ENCODE assay signal across 8 cellular contexts in genomic region chr2:33033524-33034150, GRCh38.
DNase-seq lines count a peak whose midpoint lies in the region; ATAC-seq and TF ChIP-seq lines count a peak whose summit lies in the region.

No MANE protein-coding gene starts in this region.

- in situ Hi-C loops in G401 (cut with HindIII; ENCODE audit: low sequenced_read_pairs), result no loop called here

- no peaks in the 10 kb centered on the region for H3K27me3 Mint-ChIP-seq in stimulated activated naive CD8-positive, alpha-beta T cell treated with anti-CD3 and anti-CD28 coated beads, Interleukin-15, amount 100 ng/mL, for 72 hours

- DNase-seq in G401 (ENCODE audit: low spot score) (peak; percentile 5), NCI-H2227 treated with DMSO at 0.1 percent for 48 hours (lab: John Stamatoyannopoulos, UW) (peak; percentile 59), dedifferentiated amniotic fluid mesenchymal stem cell (ENCODE audit: extremely low spot score) (peak; percentile 56), mucosa of descending colon (no peak), HK-2 (ENCODE audit: unreplicated experiment) (no peak), NCI-H1048 (lab: John Stamatoyannopoulos, UW) (no peak), NK-92 (lab: John Stamatoyannopoulos, UW; ENCODE audit: unreplicated experiment) (no peak)
- no peak for DNase-seq in stimulated activated naive CD8-positive, alpha-beta T cell treated with anti-CD3 and anti-CD28 coated beads, Interleukin-15, amount 100 ng/mL, for 72 hours

- H3K4me3 Mint-ChIP-seq in stimulated activated naive CD8-positive, alpha-beta T cell treated with anti-CD3 and anti-CD28 coated beads, Interleukin-15, amount 100 ng/mL, for 72 hours, result no peak overlapping the region

- no peak overlapping the region for H3K27ac Mint-ChIP-seq in stimulated activated naive CD8-positive, alpha-beta T cell treated with anti-CD3 and anti-CD28 coated beads, Interleukin-15, amount 100 ng/mL, for 72 hours

- no peak overlapping the region for H3K4me3 ChIP-seq in mucosa of descending colon

- H3K36me3 ChIP-seq in mucosa of descending colon (ENCODE audit: low read depth), result no peaks in the 10 kb centered on the region

- intact Hi-C loops in mucosa of descending colon (cut with DNase I, micrococcal nuclease), result loop anchor here in 1 of 2 donors (5.0 kb wide), 1 partner anchor 261 kb away; no protein-coding TSS in a partner anchor

- H3K4me1 Mint-ChIP-seq in stimulated activated naive CD8-positive, alpha-beta T cell treated with anti-CD3 and anti-CD28 coated beads, Interleukin-15, amount 100 ng/mL, for 72 hours, result no peaks in the 10 kb centered on the region

- H3K9me3 Mint-ChIP-seq in stimulated activated naive CD8-positive, alpha-beta T cell treated with anti-CD3 and anti-CD28 coated beads, Interleukin-15, amount 100 ng/mL, for 72 hours, result no peaks in the 10 kb centered on the region

- H3K4me1 ChIP-seq in mucosa of descending colon (ENCODE audit: low read depth), result peaks cover 7% of the 10 kb centered on the region

- no peaks in the 10 kb centered on the region for H3K9me3 ChIP-seq in mucosa of descending colon

- TF ChIP-seq CTCF in mucosa of descending colon (IDR thresholded peaks at IDR 0.05), result no peak

- peak; percentile 72 for ATAC-seq in mucosa of descending colon
- no peak for ATAC-seq in stimulated activated naive CD8-positive, alpha-beta T cell treated with anti-CD3 and anti-CD28 coated beads, Interleukin-15, amount 100 ng/mL, for 72 hours

Comparison
In these comparisons a context has a peak if more than half of its experiments do, and no peak if none do; other contexts are left out.
1. DNase-seq: peak in G401 (single experiment), NCI-H2227 treated with DMSO at 0.1 percent for 48 hours (single experiment) and dedifferentiated amniotic fluid mesenchymal stem cell (single experiment); none in mucosa of descending colon (0 of 3), HK-2 (single experiment), stimulated activated naive CD8-positive, alpha-beta T cell treated with anti-CD3 and anti-CD28 coated beads, Interleukin-15, amount 100 ng/mL, for 72 hours (0 of 2), NCI-H1048 (single experiment) and NK-92 (single experiment).